In the genomic region with DNA sequence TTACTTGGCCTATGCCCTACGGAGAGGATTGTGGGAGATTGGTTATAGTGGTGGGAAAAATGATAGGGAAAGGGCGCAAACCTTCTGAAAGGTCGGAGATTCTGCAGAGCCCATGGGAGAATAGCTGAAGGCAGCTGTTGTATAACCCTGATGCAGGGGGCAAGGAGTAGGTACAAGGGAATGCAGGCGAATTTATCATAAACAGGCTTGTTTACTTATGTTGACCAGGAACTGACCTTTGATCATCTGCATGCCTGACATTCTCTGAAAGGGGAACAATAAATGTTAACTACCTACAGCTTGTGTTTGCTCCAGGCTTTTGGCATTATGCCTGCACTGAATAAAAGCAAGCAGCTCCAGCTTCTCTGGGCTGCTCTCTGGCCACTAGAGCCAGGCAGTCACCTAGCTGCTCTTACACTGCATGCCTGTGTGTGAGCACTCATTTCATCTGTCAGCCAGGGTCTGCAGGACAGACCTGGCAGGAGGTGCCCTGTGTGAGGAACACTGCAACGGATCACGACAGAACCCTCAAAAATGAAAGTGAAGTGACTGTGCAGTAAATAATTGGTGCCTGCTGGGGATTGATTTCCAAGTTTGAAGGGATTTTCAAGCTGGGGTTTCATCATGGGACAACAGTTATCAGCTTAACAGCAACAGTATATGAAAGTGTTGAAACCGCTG, we compare ENCODE assay signal across 11 cellular contexts. TPM values are rescaled to one million over a fixed set of nuclear protein-coding genes. Genes with fewer than 3 reads are reported as not detected.
DNase-seq lines count a peak whose midpoint lies in the region; ATAC-seq and TF ChIP-seq lines count a peak whose summit lies in the region.
"Had no signal": no experiment of that assay in that cellular context is flagged by ENCODE, and none has a peak within 500 bp of the region (broad histone marks: within the 10 kb centered on the region; RNA-seq: fewer than 3 reads in every experiment).

No MANE protein-coding gene starts in this region.

- H3K4me3 Mint-ChIP-seq in progenitor cell of endocrine pancreas (ENCODE audit: low read depth) = no peak overlapping the region
- H3K4me3 Mint-ChIP-seq: central memory CD8-positive, alpha-beta T cell had no signal

- no peak for ATAC-seq in HG02571 (IDR thresholded peaks at IDR 0.05; ENCODE audit: unreplicated experiment)
- no peak for ATAC-seq in GM21367 (IDR thresholded peaks at IDR 0.05; ENCODE audit: unreplicated experiment)

- H3K9me3 Mint-ChIP-seq in progenitor cell of endocrine pancreas (ENCODE audit: low read depth) = peaks cover 13% of the 10 kb centered on the region
- H3K9me3 Mint-ChIP-seq: central memory CD8-positive, alpha-beta T cell had no signal

- DNase-seq in EL = peak; percentile 56
- DNase-seq in M059J (ENCODE audit: low read depth) = peak; percentile 86
- peak; percentile 81 to 91 for DNase-seq in dermis microvascular lymphatic vessel endothelial cell (ENCODE audit: low read depth in 2 of 2)
- DNase-seq in progenitor cell of endocrine pancreas (ENCODE audit: low spot score, unreplicated experiment) = no peak
- DNase-seq in HK-2 (ENCODE audit: unreplicated experiment) = no peak
- no peak for DNase-seq in GF-D8 (lab: John Stamatoyannopoulos, UW)
- DNase-seq: activated CD8-positive, alpha-beta memory T cell treated with anti-CD3 and anti-CD28 coated beads, Interleukin-2, amount 50 U/mL, for 48 hours; NCI-H1436 treated with DMSO at 0.1 percent for 48 hours had no signal

- H3K27ac Mint-ChIP-seq in progenitor cell of endocrine pancreas = peak overlapping the region; percentile 78

- H3K36me3 Mint-ChIP-seq in progenitor cell of endocrine pancreas (ENCODE audit: insufficient read depth) = peaks cover 4% of the 10 kb centered on the region

- peaks cover 25% of the 10 kb centered on the region for H3K4me1 Mint-ChIP-seq in progenitor cell of endocrine pancreas (ENCODE audit: low read depth)

- no peaks in the 10 kb centered on the region for H3K27me3 Mint-ChIP-seq in progenitor cell of endocrine pancreas

- no peak for TF ChIP-seq CTCF in progenitor cell of endocrine pancreas (IDR thresholded peaks at IDR 0.05; ENCODE audit: unreplicated experiment)

RNA-seq across cellular contexts. Expression of a gene that starts 31.1 kb away (rescaled TPM):
- total RNA-seq in M059J (2014; rRNA removed; shearing (Covaris generic)) = 0.07 TPM in 1 of 2 replicates, not detected in the other
- total RNA-seq in dermis microvascular lymphatic vessel endothelial cell (not detected in 2 replicates), progenitor cell of endocrine pancreas (0.07 and 0.12 TPM in 2 replicates)

RNA-seq across cellular contexts. Expression of a gene that starts 51.1 kb away (rescaled TPM):
- total RNA-seq in M059J (2014; rRNA removed; shearing (Covaris generic)) = 11.7 and 21.1 TPM in 2 replicates
- total RNA-seq in dermis microvascular lymphatic vessel endothelial cell (8.3 and 9.1 TPM in 2 replicates), progenitor cell of endocrine pancreas (10.6 and 15.2 TPM in 2 replicates)

Comparison
In these comparisons a context has a peak if more than half of its experiments do, and no peak if none do; other contexts are left out.
1. DNase-seq: peak in EL (single experiment), M059J (single experiment) and dermis microvascular lymphatic vessel endothelial cell (2 of 2); none in progenitor cell of endocrine pancreas (single experiment), HK-2 (single experiment) and GF-D8 (single experiment).